ENCODE assay signal across 18 cellular contexts in the genomic region with DNA sequence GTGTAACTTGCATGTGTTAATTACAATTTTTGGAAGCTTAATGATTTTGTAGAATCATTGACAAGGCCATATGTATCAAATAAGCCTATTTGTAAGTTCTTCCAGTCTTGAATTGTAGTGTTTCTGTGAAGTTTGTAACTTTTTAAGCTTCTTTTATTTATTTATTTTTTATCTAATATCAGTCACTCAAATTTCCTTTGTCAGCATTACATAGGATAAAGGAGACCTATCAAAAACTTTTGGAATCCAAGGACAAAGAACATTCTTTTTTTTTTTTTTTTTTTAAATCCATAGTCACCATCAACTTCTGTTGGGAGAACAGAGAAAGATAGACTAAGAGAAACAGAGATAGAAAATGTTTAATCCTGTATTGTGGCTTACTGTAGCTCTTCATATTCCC.
"Had no signal": no experiment of that assay in that cellular context is flagged by ENCODE, and none has a peak within 500 bp of the region (broad histone marks: within the 10 kb centered on the region; RNA-seq: fewer than 3 reads in every experiment).

No MANE protein-coding gene starts in this region.

- ATAC-seq: gastroesophageal sphincter, heart left ventricle, left lung had no signal

- H3K27ac ChIP-seq: brain microvascular endothelial cell, gastroesophageal sphincter, heart left ventricle, left lung, thoracic aorta, upper lobe of left lung had no signal

- H3K27me3 ChIP-seq: brain microvascular endothelial cell, colonic mucosa, gastroesophageal sphincter, heart left ventricle, left lung, upper lobe of left lung had no signal

- H3K27ac Mint-ChIP-seq: T-helper 1 cell treated with Interleukin-12 subunit alpha and Interleukin-12 subunit beta and Interleukin-4 antibody, amounts not matched to agents 30 μg/mL and 1 μg/mL, for 36 hours had no signal

- DNase-seq: activated CD4-positive, alpha-beta T cell treated with anti-CD3 and anti-CD28 coated beads, Interleukin-2, amount 50 U/mL, for 1 hour; activated CD4-positive, CD25-positive, alpha-beta regulatory T cell treated with anti-CD3 and anti-CD28 coated beads, Interleukin-2, amount 50 U/mL, for 72 hours; activated CD8-positive, alpha-beta memory T cell treated with anti-CD3 and anti-CD28 coated beads for 24 hours; activated naive CD4-positive, alpha-beta T cell treated with anti-CD3 and anti-CD28 coated beads for 36 hours; aorta; brain microvascular endothelial cell; colonic mucosa; heart left ventricle; left lung; occipital lobe; posterior cingulate gyrus; stimulated activated CD4-positive, alpha-beta T cell treated with anti-CD3 and anti-CD28 coated beads, Interleukin-4, amount 100 ng/mL, for 1 hour; upper lobe of left lung had no signal

- H3K9me3 Mint-ChIP-seq: activated naive CD4-positive, alpha-beta T cell treated with anti-CD3 and anti-CD28 coated beads for 36 hours; activated T-helper 2 cell treated with anti-CD3 and anti-CD28 coated beads, Interferon-gamma antibody, Interleukin-2, Interleukin-4, amounts not matched to agents 10 μg/mL and 5 μg/mL and 100 μg/mL, durations not matched to agents 14 hours and 24 hours and 36 hours; central memory CD8-positive, alpha-beta T cell; T-helper 1 cell treated with Interleukin-12 subunit alpha and Interleukin-12 subunit beta and Interleukin-4 antibody, amounts not matched to agents 30 μg/mL and 1 μg/mL, for 36 hours had no signal

- H3K9me3 ChIP-seq: colonic mucosa, gastroesophageal sphincter, heart left ventricle, left lung, thoracic aorta, upper lobe of left lung had no signal

- H3K4me3 Mint-ChIP-seq: activated naive CD4-positive, alpha-beta T cell treated with anti-CD3 and anti-CD28 coated beads for 36 hours; central memory CD8-positive, alpha-beta T cell; T-helper 1 cell treated with Interleukin-12 subunit alpha and Interleukin-12 subunit beta and Interleukin-4 antibody, amounts not matched to agents 30 μg/mL and 1 μg/mL, for 36 hours had no signal

- H3K4me3 ChIP-seq: colonic mucosa, gastroesophageal sphincter, heart left ventricle, left lung, thoracic aorta, upper lobe of left lung had no signal

- H3K36me3 ChIP-seq: brain microvascular endothelial cell, colonic mucosa, gastroesophageal sphincter, left lung, thoracic aorta, upper lobe of left lung had no signal

- H3K27me3 Mint-ChIP-seq: central memory CD8-positive, alpha-beta T cell had no signal
